Comparison of ENCODE assay signal across 1 cellular context in genomic region chr4:156547439-156547838, GRCh38.
TF ChIP-seq lines count a peak whose summit lies in the region.

No MANE protein-coding gene starts in this region.

TF ChIP-seq in SK-N-SH, 30 proteins besides CTCF, POLR2A, EP300 and RAD21 (continued from another document):
- TF ChIP-seq ZBTB33 (IDR thresholded peaks at IDR 0.05; ENCODE audit: borderline replicate concordance, low read depth): peak; percentile 65; the same call in 1 of the 2 replicates
- 0 out of 2 replicates have a peak, but pooled peaks have one; percentile 27 for TF ChIP-seq ELF1 (IDR thresholded peaks at IDR 0.05)
- TF ChIP-seq GABPA (IDR thresholded peaks at IDR 0.05; ENCODE audit: low read depth): no peak
- TF ChIP-seq PBX3 (IDR thresholded peaks at IDR 0.05): peak; percentile 95
- no peak for TF ChIP-seq TAF1 (IDR thresholded peaks at IDR 0.05; ENCODE audit: borderline replicate concordance, low read depth, low read length)
- TF ChIP-seq FOXM1 (IDR thresholded peaks at IDR 0.05; ENCODE audit: low read depth): 0 out of 2 replicates have a peak, but pooled peaks have one; percentile 49
- no peak for TF ChIP-seq NRF1 (IDR thresholded peaks at IDR 0.05; ENCODE audit: low read depth, low read length)
- no peak for TF ChIP-seq USF1 (IDR thresholded peaks at IDR 0.05; ENCODE audit: borderline replicate concordance, low read depth)
- TF ChIP-seq RXRA (IDR thresholded peaks at IDR 0.05; ENCODE audit: borderline replicate concordance, low read depth): peak; percentile 66; the same call in 1 of the 2 replicates
- TF ChIP-seq TCF12 (IDR thresholded peaks at IDR 0.05): peak; percentile 91
